Comparison of ENCODE assay signal across 10 cellular contexts in the genomic region with DNA sequence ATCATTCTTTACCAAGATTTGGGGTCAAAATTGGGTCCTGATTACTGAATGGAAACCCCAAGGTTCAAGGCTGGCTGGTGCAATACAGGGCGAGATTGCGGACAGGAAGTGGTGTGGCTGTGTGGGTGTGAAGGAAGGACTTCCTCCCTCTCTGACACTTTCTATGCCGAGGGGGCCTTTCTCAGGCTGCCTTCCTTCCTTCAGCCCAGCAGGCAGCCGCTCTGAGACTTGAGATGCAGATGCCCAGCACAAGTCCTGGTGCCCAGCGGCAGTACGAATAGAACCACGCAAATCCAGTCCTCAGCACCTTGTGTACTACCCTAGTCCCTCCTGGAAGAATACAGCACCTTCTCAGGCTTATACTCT. TPM values are rescaled to one million over a fixed set of nuclear protein-coding genes. Genes with fewer than 3 reads are reported as not detected.
DNase-seq lines count a peak whose midpoint lies in the region; ATAC-seq and TF ChIP-seq lines count a peak whose summit lies in the region.
"Had no signal": no experiment of that assay in that cellular context is flagged by ENCODE, and none has a peak within 500 bp of the region (broad histone marks: within the 10 kb centered on the region; RNA-seq: fewer than 3 reads in every experiment).

No MANE protein-coding gene starts in this region.

- peak overlapping the region; percentile 22; the same call in 1 of the 2 replicates for H3K4me2 ChIP-seq in DOHH2 (ENCODE audit: low read length)

- H3K27me3 ChIP-seq in DOHH2 (ENCODE audit: control insufficient read depth, low read length) = peaks cover 63% of the 10 kb centered on the region

- ATAC-seq in GM19328 (IDR thresholded peaks at IDR 0.05; ENCODE audit: unreplicated experiment) (peak; percentile 69), HG03196 (IDR thresholded peaks at IDR 0.05; ENCODE audit: unreplicated experiment) (peak; percentile 68)
- peak; percentile 81 for ATAC-seq in activated CD8-positive, alpha-beta T cell treated with anti-CD3 and anti-CD28 coated beads, Interleukin-2, amount 10 ng/mL, durations not matched to agents 7 days and 5 days

- H3K79me2 ChIP-seq in DOHH2 (ENCODE audit: control insufficient read depth, low read length) = no peaks in the 10 kb centered on the region

- no peak overlapping the region for H3K4me3 ChIP-seq in DOHH2 (ENCODE audit: low read length)

- H3K9me3 Mint-ChIP-seq in activated CD8-positive, alpha-beta T cell treated with anti-CD3 and anti-CD28 coated beads, Interleukin-2, amount 10 ng/mL, durations not matched to agents 7 days and 5 days (ENCODE audit: insufficient read depth) = no peaks in the 10 kb centered on the region
- H3K9me3 Mint-ChIP-seq: nephron had no signal

- no peak overlapping the region for H3K27ac ChIP-seq in DOHH2 (ENCODE audit: low read depth, low read length)

- H3K27me3 Mint-ChIP-seq in activated CD8-positive, alpha-beta T cell treated with anti-CD3 and anti-CD28 coated beads, Interleukin-2, amount 10 ng/mL, durations not matched to agents 7 days and 5 days (ENCODE audit: low read depth) = no peaks in the 10 kb centered on the region

- no peaks in the 10 kb centered on the region for H3K9me2 ChIP-seq in DOHH2 (replicated peaks; ENCODE audit: control insufficient read depth, low read length)

- H3K4me1 Mint-ChIP-seq in activated CD8-positive, alpha-beta T cell treated with anti-CD3 and anti-CD28 coated beads, Interleukin-2, amount 10 ng/mL, durations not matched to agents 7 days and 5 days (ENCODE audit: low read depth) = peaks cover 85% of the 10 kb centered on the region
- H3K4me1 Mint-ChIP-seq: brain, nephron had no signal

- peak; percentile 88 for DNase-seq in activated CD8-positive, alpha-beta T cell treated with anti-CD3 and anti-CD28 coated beads, Interleukin-2, amount 10 ng/mL, durations not matched to agents 7 days and 5 days
- DNase-seq in stimulated activated CD8-positive, alpha-beta memory T cell treated with anti-CD3 and anti-CD28 coated beads, Interleukin-12 subunit alpha, Interleukin-12 subunit beta, amount 100 ng/mL, for 4 hours (ENCODE audit: low read depth) = peak; percentile 22
- DNase-seq in DMS53 (lab: John Stamatoyannopoulos, UW) (no peak), islet precursor cell (no peak), cerebellum (ENCODE audit: low spot score) (no peak)

- H3K27ac Mint-ChIP-seq in activated CD8-positive, alpha-beta T cell treated with anti-CD3 and anti-CD28 coated beads, Interleukin-2, amount 10 ng/mL, durations not matched to agents 7 days and 5 days = peak overlapping the region; percentile 94
- H3K27ac Mint-ChIP-seq: brain, nephron had no signal

- H3K36me3 ChIP-seq in DOHH2 (ENCODE audit: control insufficient read depth, low read length) = no peaks in the 10 kb centered on the region

- POLR2A ChIA-PET in activated CD8-positive, alpha-beta T cell treated with anti-CD3 and anti-CD28 coated beads, Interleukin-2, amount 10 ng/mL, durations not matched to agents 7 days and 5 days (lab: Charles Lee) = interaction anchor here (0.7 to 1.5 kb wide), 5 partner anchors 9 to 108 kb away, joined by 3 to 4 read pairs (median 3); partner anchors contain the start of gene NSL1

- peaks cover 14% of the 10 kb centered on the region for H3K4me1 ChIP-seq in DOHH2 (ENCODE audit: control insufficient read depth, low read length)

- peaks cover 32% of the 10 kb centered on the region for H3K36me3 Mint-ChIP-seq in activated CD8-positive, alpha-beta T cell treated with anti-CD3 and anti-CD28 coated beads, Interleukin-2, amount 10 ng/mL, durations not matched to agents 7 days and 5 days (ENCODE audit: low read depth)
- H3K36me3 Mint-ChIP-seq: brain had no signal

- H4K20me1 ChIP-seq in DOHH2 (ENCODE audit: control insufficient read depth, insufficient read depth, low read depth, low read length) = no peaks in the 10 kb centered on the region

- H3K9me3 ChIP-seq in DOHH2 (ENCODE audit: control insufficient read depth, insufficient read depth, low read length) = no peaks in the 10 kb centered on the region

- TF ChIP-seq CTCF in DOHH2 (IDR thresholded peaks at IDR 0.05; ENCODE audit: low read depth, low read length, poor library complexity, severe bottlenecking) = no peak

- CTCF ChIA-PET in activated CD8-positive, alpha-beta T cell treated with anti-CD3 and anti-CD28 coated beads, Interleukin-2, amount 10 ng/mL, durations not matched to agents 7 days and 5 days (lab: Charles Lee) = interaction anchor here (0.8 to 1.9 kb wide), 5 partner anchors 15 to 206 kb away, joined by 3 to 11 read pairs (median 5); partner anchors contain the start of gene BATF3

- H3F3A ChIP-seq in DOHH2 (ENCODE audit: control insufficient read depth, insufficient read depth) = no peaks in the 10 kb centered on the region

- H3K4me3 Mint-ChIP-seq in activated CD8-positive, alpha-beta T cell treated with anti-CD3 and anti-CD28 coated beads, Interleukin-2, amount 10 ng/mL, durations not matched to agents 7 days and 5 days = peak overlapping the region; percentile 56
- H3K4me3 Mint-ChIP-seq: brain, nephron had no signal

RNA-seq across cellular contexts. Expression of gene BATF3, which starts 16.3 kb away (rescaled TPM):
- 10 to 100 TPM; 31.3 to 32.6 TPM for total RNA-seq in activated CD8-positive, alpha-beta T cell treated with anti-CD3 and anti-CD28 coated beads, Interleukin-2, amount 10 ng/mL, durations not matched to agents 7 days and 5 days
- total RNA-seq in cerebellum = 0.91 TPM

Comparison
In these comparisons a context has a peak if more than half of its experiments do, and no peak if none do; other contexts are left out.
1. DNase-seq: peak in activated CD8-positive, alpha-beta T cell treated with anti-CD3 and anti-CD28 coated beads, Interleukin-2, amount 10 ng/mL, durations not matched to agents 7 days and 5 days (single experiment) and stimulated activated CD8-positive, alpha-beta memory T cell treated with anti-CD3 and anti-CD28 coated beads, Interleukin-12 subunit alpha, Interleukin-12 subunit beta, amount 100 ng/mL, for 4 hours (single experiment); none in DMS53 (single experiment), islet precursor cell (single experiment) and cerebellum (single experiment).
2. RNA of gene BATF3, which starts 16.3 kb away (total RNA-seq): 31.3 to 32.6 TPM in activated CD8-positive, alpha-beta T cell treated with anti-CD3 and anti-CD28 coated beads, Interleukin-2, amount 10 ng/mL, durations not matched to agents 7 days and 5 days; 0.91 TPM in cerebellum (single experiment); every median in the first group is over 10 times any median in the second.
3. Peak in every context shown above with its lines, with median percentiles within 50 percentile points of each other: ATAC-seq.